9 cellular contexts compared by ENCODE assay signal in genomic region chr14:28751467-28752058, GRCh38. TPM values are rescaled to one million over a fixed set of nuclear protein-coding genes. Genes with fewer than 3 reads are reported as not detected.
DNase-seq lines count a peak whose midpoint lies in the region; ATAC-seq and TF ChIP-seq lines count a peak whose summit lies in the region.
"Had no signal": no experiment of that assay in that cellular context is flagged by ENCODE, and none has a peak within 500 bp of the region (broad histone marks: within the 10 kb centered on the region; RNA-seq: fewer than 3 reads in every experiment).

No MANE protein-coding gene starts in this region.

- H3K36me3 ChIP-seq in A673 (ENCODE audit: insufficient read depth, low read length, poor library complexity, severe bottlenecking), result no peaks in the 10 kb centered on the region
- H3K36me3 ChIP-seq in adipocyte (ENCODE audit: control insufficient read depth, insufficient read depth, low read length, severe bottlenecking), result no peaks in the 10 kb centered on the region

- TF ChIP-seq CTCF in A673 (conservative IDR thresholded peaks at IDR 0.05; ENCODE audit: low read depth, low read length) (peak; percentile 75), GM10266 (IDR thresholded peaks at IDR 0.05; ENCODE audit: control insufficient read depth, insufficient read depth, low read depth, missing control alignments) (peak; percentile 69)

- H3K9ac ChIP-seq in adipocyte (ENCODE audit: low read length), result no peak overlapping the region

- H3K4me3 ChIP-seq in A673 (ENCODE audit: low read depth, low read length, poor library complexity, severe bottlenecking) (no peak overlapping the region), adipocyte (ENCODE audit: low read length) (no peak overlapping the region)

- no TSS peak for BruUV-seq in A673 (replicated peaks; lab: Mats Ljungman, UMichigan)

- H3K9me3 ChIP-seq in A673 (ENCODE audit: low read depth, low read length, poor library complexity, severe bottlenecking), result no peaks in the 10 kb centered on the region
- H3K9me3 ChIP-seq in adipocyte (ENCODE audit: control insufficient read depth, low read length), result peaks cover 9% of the 10 kb centered on the region

- ATAC-seq in HG02642 (IDR thresholded peaks at IDR 0.05; ENCODE audit: poor library complexity, unreplicated experiment), result peak; percentile 82
- peak; percentile 92 for ATAC-seq in left lobe of liver

- no peak overlapping the region for H3K27ac ChIP-seq in A673 (ENCODE audit: low read depth, low read length, poor library complexity, severe bottlenecking)
- H3K27ac ChIP-seq: epithelial cell of prostate had no signal

- H3K4me1 ChIP-seq in A673 (ENCODE audit: insufficient read depth, low read length, poor library complexity, severe bottlenecking) (no peaks in the 10 kb centered on the region), adipocyte (ENCODE audit: control insufficient read depth, insufficient read depth, low read length) (no peaks in the 10 kb centered on the region)

- DNase-seq in A673 (ENCODE audit: low spot score) (peak; percentile 74), GM10266 (ENCODE audit: extremely low spot score) (no peak), NCI-H2029 treated with DMSO at 0.1 percent for 48 hours (lab: John Stamatoyannopoulos, UW) (peak; percentile 59), adipocyte (ENCODE audit: low read depth) (peak; percentile 78), left lobe of liver (ENCODE audit: low spot score) (no peak), middle frontal gyrus (ENCODE audit: extremely low spot score, low spot score) (no peak), globus pallidus (ENCODE audit: low spot score) (no peak)

- CTCF ChIA-PET in A673 (lab: Charles Lee), result interaction anchor here (0.5 to 1.3 kb wide), 5 partner anchors 15 to 1620 kb away, joined by 3 to 7 read pairs (median 4); partner anchors contain the start of gene FOXG1

- H3K27me3 ChIP-seq in A673 (replicated peaks; ENCODE audit: insufficient read depth, low read depth, low read length, poor library complexity) (peaks cover 23% of the 10 kb centered on the region), adipocyte (replicated peaks; ENCODE audit: control insufficient read depth, insufficient read depth, low read length) (peaks cover 24% of the 10 kb centered on the region)

- POLR2A ChIA-PET in A673 (lab: Charles Lee; ENCODE audit: low non-redundant PET), result no interaction called here

- intact Hi-C loops in A673 (cut with micrococcal nuclease; ENCODE audit: unreplicated experiment), result loop anchor here (1.0 to 10.0 kb wide), 4 partner anchors 786 to 1773 kb away; no protein-coding TSS in a partner anchor

RNA-seq across cellular contexts. Expression of gene FOXG1, which starts 15.0 kb away (rescaled TPM):
- 0.09 TPM in 1 of 2 replicates, not detected in the other for total RNA-seq in A673 (2021)
- total RNA-seq in left lobe of liver, result not detected

Comparison
In these comparisons a context has a peak if more than half of its experiments do, and no peak if none do; other contexts are left out.
1. DNase-seq: peak in A673 (single experiment), NCI-H2029 treated with DMSO at 0.1 percent for 48 hours (single experiment) and adipocyte (single experiment); none in GM10266 (single experiment), left lobe of liver (single experiment), middle frontal gyrus (single experiment) and globus pallidus (single experiment).